In the genomic region with DNA sequence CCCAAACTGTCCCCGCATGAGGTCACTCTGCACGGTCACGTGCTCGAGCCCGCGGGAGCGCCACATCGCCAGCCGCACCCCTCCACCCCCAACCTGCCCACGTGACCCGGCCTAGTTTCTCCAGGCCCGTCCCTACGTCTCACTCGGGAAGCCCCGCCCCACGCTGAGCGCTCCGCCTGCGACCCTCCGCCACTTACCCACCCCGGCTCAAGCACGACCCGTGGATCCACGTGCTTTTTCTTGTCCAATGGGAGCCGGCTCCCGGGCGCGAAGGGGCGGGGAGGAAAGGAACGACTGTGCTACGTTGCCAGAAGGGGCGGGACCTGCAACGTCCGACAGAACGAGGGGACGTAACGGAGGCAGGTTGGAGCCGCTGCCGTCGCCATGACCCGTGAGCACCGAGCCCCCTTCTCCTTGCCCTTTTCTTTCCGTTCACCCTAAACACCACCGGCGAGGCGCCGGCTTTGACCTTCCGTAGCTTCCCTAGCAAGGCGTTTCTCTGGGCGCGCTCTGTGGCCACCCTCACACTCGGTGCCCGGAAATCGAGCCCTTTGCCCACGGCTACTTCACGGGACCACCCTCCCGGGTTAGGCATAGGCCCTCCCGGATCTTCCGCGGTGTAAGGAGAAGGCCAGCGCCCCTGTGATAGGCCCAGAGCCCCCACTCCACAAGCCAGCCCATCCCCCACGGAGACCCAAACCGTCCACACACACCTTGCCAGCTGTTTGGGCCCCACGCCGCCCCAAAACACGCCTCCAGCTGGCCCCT, we compare ENCODE assay signal across 1 cellular context.
TF ChIP-seq lines count a peak whose summit lies in the region.

A gene (plus strand): TSS at position 328 of the 768 bp plus-strand sequence. CDS start 57 bp downstream, at position 385.

TF ChIP-seq in HepG2, 621 proteins besides CTCF, POLR2A, EP300 and RAD21 (continued from another document and continues in another):
- TF ChIP-seq, protein P1, sequence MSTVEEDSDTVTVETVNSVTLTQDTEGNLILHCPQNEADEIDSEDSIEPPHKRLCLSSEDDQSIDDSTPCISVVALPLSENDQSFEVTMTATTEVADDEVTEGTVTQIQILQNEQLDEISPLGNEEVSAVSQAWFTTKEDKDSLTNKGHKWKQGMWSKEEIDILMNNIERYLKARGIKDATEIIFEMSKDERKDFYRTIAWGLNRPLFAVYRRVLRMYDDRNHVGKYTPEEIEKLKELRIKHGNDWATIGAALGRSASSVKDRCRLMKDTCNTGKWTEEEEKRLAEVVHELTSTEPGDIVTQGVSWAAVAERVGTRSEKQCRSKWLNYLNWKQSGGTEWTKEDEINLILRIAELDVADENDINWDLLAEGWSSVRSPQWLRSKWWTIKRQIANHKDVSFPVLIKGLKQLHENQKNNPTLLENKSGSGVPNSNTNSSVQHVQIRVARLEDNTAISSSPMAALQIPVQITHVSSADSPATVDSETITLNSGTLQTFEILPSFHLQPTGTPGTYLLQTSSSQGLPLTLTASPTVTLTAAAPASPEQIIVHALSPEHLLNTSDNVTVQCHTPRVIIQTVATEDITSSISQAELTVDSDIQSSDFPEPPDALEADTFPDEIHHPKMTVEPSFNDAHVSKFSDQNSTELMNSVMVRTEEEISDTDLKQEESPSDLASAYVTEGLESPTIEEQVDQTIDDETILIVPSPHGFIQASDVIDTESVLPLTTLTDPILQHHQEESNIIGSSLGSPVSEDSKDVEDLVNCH (CRISPR knock-in tag; IDR thresholded peaks at IDR 0.05): no peak
- TF ChIP-seq SNAPC2 (CRISPR knock-in tag; IDR thresholded peaks at IDR 0.05): 0 out of 2 replicates have a peak, but pooled peaks have one; percentile 66
- 0 out of 2 replicates have a peak, but pooled peaks have one; percentile 7 for TF ChIP-seq IRF2 (CRISPR knock-in tag; IDR thresholded peaks at IDR 0.05)
- peak; percentile 72 for TF ChIP-seq CREM (IDR thresholded peaks at IDR 0.05)
- TF ChIP-seq CREM (CRISPR knock-in tag; IDR thresholded peaks at IDR 0.05): no peak
- TF ChIP-seq, protein P2, sequence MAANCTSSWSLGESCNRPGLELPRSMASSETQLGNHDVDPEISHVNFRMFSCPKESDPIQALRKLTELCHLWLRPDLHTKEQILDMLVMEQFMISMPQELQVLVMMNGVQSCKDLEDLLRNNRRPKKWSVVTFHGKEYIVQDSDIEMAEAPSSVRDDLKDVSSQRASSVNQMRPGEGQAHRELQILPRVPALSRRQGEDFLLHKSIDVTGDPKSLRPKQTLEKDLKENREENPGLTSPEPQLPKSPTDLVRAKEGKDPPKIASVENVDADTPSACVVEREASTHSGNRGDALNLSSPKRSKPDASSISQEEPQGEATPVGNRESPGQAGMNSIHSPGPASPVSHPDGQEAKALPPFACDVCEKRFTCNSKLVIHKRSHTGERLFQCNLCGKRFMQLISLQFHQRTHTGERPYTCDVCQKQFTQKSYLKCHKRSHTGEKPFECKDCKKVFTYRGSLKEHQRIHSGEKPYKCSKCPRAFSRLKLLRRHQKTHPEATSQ (CRISPR knock-in tag; IDR thresholded peaks at IDR 0.05; ENCODE audit: borderline replicate concordance): no peak
- TF ChIP-seq EEA1 (CRISPR knock-in tag; IDR thresholded peaks at IDR 0.05; ENCODE audit: borderline replicate concordance): no peak
- peak; percentile 27; the same call in 1 of the 2 replicates for TF ChIP-seq RFX5 (IDR thresholded peaks at IDR 0.05; ENCODE audit: low read depth, low read length)
- TF ChIP-seq RAD51 (IDR thresholded peaks at IDR 0.05; ENCODE audit: borderline replicate concordance): peak; percentile 98
- no peak for TF ChIP-seq AKAP8 (CRISPR knock-in tag; IDR thresholded peaks at IDR 0.05)
- TF ChIP-seq KDM1A (CRISPR knock-in tag; IDR thresholded peaks at IDR 0.05): no peak
- peak; percentile 92 for TF ChIP-seq HNRNPLL (IDR thresholded peaks at IDR 0.05; ENCODE audit: low read depth, low read length, poor library complexity, severe bottlenecking)
- TF ChIP-seq ZSCAN20 (CRISPR knock-in tag; IDR thresholded peaks at IDR 0.05; ENCODE audit: borderline replicate concordance): no peak
- no peak; the same call in 1 of the 2 replicates for TF ChIP-seq FOXO1 (CRISPR knock-in tag; IDR thresholded peaks at IDR 0.05)
- TF ChIP-seq WIZ (CRISPR knock-in tag; IDR thresholded peaks at IDR 0.05): no peak
- no peak for TF ChIP-seq HNF4G (IDR thresholded peaks at IDR 0.05; ENCODE audit: borderline replicate concordance, low read depth, low read length)
- TF ChIP-seq HNF4G (CRISPR knock-in tag; IDR thresholded peaks at IDR 0.05; ENCODE audit: borderline replicate concordance, low read depth): 0 out of 2 replicates have a peak, but pooled peaks have one; percentile 57
- TF ChIP-seq TAF1 (CRISPR knock-in tag; IDR thresholded peaks at IDR 0.05): peak; percentile 94
- TF ChIP-seq NFYB (CRISPR knock-in tag; IDR thresholded peaks at IDR 0.05): peak; percentile 82
- no peak for TF ChIP-seq NCOA5 (CRISPR knock-in tag; IDR thresholded peaks at IDR 0.05)
- 0 out of 2 replicates have a peak, but pooled peaks have one; percentile 11 for TF ChIP-seq ESRRA (CRISPR knock-in tag; IDR thresholded peaks at IDR 0.05; ENCODE audit: low read depth)
- no peak for TF ChIP-seq NFRKB (IDR thresholded peaks at IDR 0.05)
- peak; percentile 53; the same call in 1 of the 2 replicates for TF ChIP-seq ZSCAN21 (CRISPR knock-in tag; IDR thresholded peaks at IDR 0.05; ENCODE audit: borderline replicate concordance)
- no peak for TF ChIP-seq ZNF790 (CRISPR knock-in tag; IDR thresholded peaks at IDR 0.05; ENCODE audit: borderline replicate concordance)
- TF ChIP-seq, protein P3, sequence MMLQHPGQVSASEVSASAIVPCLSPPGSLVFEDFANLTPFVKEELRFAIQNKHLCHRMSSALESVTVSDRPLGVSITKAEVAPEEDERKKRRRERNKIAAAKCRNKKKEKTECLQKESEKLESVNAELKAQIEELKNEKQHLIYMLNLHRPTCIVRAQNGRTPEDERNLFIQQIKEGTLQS (CRISPR knock-in tag; IDR thresholded peaks at IDR 0.05): no peak
- TF ChIP-seq, protein P4, sequence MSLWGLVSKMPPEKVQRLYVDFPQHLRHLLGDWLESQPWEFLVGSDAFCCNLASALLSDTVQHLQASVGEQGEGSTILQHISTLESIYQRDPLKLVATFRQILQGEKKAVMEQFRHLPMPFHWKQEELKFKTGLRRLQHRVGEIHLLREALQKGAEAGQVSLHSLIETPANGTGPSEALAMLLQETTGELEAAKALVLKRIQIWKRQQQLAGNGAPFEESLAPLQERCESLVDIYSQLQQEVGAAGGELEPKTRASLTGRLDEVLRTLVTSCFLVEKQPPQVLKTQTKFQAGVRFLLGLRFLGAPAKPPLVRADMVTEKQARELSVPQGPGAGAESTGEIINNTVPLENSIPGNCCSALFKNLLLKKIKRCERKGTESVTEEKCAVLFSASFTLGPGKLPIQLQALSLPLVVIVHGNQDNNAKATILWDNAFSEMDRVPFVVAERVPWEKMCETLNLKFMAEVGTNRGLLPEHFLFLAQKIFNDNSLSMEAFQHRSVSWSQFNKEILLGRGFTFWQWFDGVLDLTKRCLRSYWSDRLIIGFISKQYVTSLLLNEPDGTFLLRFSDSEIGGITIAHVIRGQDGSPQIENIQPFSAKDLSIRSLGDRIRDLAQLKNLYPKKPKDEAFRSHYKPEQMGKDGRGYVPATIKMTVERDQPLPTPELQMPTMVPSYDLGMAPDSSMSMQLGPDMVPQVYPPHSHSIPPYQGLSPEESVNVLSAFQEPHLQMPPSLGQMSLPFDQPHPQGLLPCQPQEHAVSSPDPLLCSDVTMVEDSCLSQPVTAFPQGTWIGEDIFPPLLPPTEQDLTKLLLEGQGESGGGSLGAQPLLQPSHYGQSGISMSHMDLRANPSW (CRISPR knock-in tag; IDR thresholded peaks at IDR 0.05; ENCODE audit: borderline replicate concordance): peak; percentile 88; the same call in 1 of the 2 replicates
- no peak for TF ChIP-seq MTA3 (CRISPR knock-in tag; IDR thresholded peaks at IDR 0.05)
- no peak for TF ChIP-seq ZNF75D (CRISPR knock-in tag; IDR thresholded peaks at IDR 0.05; ENCODE audit: borderline replicate concordance)
- peak; percentile 52; the same call in 1 of the 2 replicates for TF ChIP-seq KLF11 (CRISPR knock-in tag; IDR thresholded peaks at IDR 0.05)
- TF ChIP-seq ZNF567 (CRISPR knock-in tag; IDR thresholded peaks at IDR 0.05; ENCODE audit: borderline replicate concordance): peak; percentile 67; the same call in 1 of the 2 replicates
- TF ChIP-seq, protein P5, sequence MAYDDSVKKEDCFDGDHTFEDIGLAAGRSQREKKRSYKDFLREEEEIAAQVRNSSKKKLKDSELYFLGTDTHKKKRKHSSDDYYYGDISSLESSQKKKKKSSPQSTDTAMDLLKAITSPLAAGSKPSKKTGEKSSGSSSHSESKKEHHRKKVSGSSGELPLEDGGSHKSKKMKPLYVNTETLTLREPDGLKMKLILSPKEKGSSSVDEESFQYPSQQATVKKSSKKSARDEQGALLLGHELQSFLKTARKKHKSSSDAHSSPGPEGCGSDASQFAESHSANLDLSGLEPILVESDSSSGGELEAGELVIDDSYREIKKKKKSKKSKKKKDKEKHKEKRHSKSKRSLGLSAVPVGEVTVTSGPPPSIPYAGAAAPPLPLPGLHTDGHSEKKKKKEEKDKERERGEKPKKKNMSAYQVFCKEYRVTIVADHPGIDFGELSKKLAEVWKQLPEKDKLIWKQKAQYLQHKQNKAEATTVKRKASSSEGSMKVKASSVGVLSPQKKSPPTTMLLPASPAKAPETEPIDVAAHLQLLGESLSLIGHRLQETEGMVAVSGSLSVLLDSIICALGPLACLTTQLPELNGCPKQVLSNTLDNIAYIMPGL (CRISPR knock-in tag; IDR thresholded peaks at IDR 0.05; ENCODE audit: borderline replicate concordance in 1 of 2, low read depth in 1 of 2): peak; percentile 69 to 72
- TF ChIP-seq SMAD9 (CRISPR knock-in tag; IDR thresholded peaks at IDR 0.05): no peak
- TF ChIP-seq, protein P6, sequence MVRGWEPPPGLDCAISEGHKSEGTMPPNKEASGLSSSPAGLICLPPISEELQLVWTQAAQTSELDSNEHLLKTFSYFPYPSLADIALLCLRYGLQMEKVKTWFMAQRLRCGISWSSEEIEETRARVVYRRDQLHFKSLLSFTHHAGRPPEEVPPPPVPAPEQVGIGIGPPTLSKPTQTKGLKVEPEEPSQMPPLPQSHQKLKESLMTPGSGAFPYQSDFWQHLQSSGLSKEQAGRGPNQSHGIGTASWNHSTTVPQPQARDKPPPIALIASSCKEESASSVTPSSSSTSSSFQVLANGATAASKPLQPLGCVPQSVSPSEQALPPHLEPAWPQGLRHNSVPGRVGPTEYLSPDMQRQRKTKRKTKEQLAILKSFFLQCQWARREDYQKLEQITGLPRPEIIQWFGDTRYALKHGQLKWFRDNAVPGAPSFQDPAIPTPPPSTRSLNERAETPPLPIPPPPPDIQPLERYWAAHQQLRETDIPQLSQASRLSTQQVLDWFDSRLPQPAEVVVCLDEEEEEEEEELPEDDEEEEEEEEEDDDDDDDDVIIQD (CRISPR knock-in tag; IDR thresholded peaks at IDR 0.05; ENCODE audit: low read depth): peak; percentile 74
- no peak for TF ChIP-seq NFIC (IDR thresholded peaks at IDR 0.05; ENCODE audit: low read length)
- peak; percentile 78 for TF ChIP-seq ZNF605 (CRISPR knock-in tag; IDR thresholded peaks at IDR 0.05)
- TF ChIP-seq, protein P7, sequence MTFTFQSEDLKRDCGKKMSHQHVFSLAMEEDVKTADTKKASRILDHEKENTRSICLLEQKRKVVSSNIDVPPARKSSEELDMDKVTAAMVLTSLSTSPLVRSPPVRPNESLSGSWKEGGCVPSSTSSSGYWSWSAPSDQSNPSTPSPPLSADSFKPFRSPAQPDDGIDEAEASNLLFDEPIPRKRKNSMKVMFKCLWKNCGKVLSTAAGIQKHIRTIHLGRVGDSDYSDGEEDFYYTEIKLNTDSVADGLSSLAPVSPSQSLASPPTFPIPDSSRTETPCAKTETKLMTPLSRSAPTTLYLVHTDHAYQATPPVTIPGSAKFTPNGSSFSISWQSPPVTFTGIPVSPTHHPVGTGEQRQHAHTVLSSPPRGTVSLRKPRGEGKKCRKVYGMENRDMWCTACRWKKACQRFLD (CRISPR knock-in tag; IDR thresholded peaks at IDR 0.05; ENCODE audit: borderline replicate concordance): no peak
- TF ChIP-seq, protein P8, sequence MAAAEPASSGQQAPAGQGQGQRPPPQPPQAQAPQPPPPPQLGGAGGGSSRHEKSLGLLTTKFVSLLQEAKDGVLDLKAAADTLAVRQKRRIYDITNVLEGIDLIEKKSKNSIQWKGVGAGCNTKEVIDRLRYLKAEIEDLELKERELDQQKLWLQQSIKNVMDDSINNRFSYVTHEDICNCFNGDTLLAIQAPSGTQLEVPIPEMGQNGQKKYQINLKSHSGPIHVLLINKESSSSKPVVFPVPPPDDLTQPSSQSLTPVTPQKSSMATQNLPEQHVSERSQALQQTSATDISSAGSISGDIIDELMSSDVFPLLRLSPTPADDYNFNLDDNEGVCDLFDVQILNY (CRISPR knock-in tag; conservative IDR thresholded peaks at IDR 0.05): 0 out of 2 replicates have a peak, but pooled peaks have one; percentile 59
- TF ChIP-seq ARNT (IDR thresholded peaks at IDR 0.05): no peak
- no peak for TF ChIP-seq TMF1 (CRISPR knock-in tag; IDR thresholded peaks at IDR 0.05; ENCODE audit: low read depth)
- TF ChIP-seq HHEX (CRISPR knock-in tag; IDR thresholded peaks at IDR 0.05): no peak
- no peak for TF ChIP-seq ZNF543 (CRISPR knock-in tag; IDR thresholded peaks at IDR 0.05)
- TF ChIP-seq, protein P9, sequence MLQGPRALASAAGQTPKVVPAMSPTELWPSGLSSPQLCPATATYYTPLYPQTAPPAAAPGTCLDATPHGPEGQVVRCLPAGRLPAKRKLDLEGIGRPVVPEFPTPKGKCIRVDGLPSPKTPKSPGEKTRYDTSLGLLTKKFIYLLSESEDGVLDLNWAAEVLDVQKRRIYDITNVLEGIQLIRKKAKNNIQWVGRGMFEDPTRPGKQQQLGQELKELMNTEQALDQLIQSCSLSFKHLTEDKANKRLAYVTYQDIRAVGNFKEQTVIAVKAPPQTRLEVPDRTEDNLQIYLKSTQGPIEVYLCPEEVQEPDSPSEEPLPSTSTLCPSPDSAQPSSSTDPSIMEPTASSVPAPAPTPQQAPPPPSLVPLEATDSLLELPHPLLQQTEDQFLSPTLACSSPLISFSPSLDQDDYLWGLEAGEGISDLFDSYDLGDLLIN (CRISPR knock-in tag; IDR thresholded peaks at IDR 0.05; ENCODE audit: borderline replicate concordance): peak; percentile 35; the same call in 1 of the 2 replicates
- TF ChIP-seq ZNF839 (CRISPR knock-in tag; IDR thresholded peaks at IDR 0.05; ENCODE audit: borderline replicate concordance): 0 out of 2 replicates have a peak, but pooled peaks have one; percentile 77
- peak; percentile 44; the same call in 1 of the 2 replicates for TF ChIP-seq CENPT (CRISPR knock-in tag; IDR thresholded peaks at IDR 0.05; ENCODE audit: low read depth)
- TF ChIP-seq, protein P10, sequence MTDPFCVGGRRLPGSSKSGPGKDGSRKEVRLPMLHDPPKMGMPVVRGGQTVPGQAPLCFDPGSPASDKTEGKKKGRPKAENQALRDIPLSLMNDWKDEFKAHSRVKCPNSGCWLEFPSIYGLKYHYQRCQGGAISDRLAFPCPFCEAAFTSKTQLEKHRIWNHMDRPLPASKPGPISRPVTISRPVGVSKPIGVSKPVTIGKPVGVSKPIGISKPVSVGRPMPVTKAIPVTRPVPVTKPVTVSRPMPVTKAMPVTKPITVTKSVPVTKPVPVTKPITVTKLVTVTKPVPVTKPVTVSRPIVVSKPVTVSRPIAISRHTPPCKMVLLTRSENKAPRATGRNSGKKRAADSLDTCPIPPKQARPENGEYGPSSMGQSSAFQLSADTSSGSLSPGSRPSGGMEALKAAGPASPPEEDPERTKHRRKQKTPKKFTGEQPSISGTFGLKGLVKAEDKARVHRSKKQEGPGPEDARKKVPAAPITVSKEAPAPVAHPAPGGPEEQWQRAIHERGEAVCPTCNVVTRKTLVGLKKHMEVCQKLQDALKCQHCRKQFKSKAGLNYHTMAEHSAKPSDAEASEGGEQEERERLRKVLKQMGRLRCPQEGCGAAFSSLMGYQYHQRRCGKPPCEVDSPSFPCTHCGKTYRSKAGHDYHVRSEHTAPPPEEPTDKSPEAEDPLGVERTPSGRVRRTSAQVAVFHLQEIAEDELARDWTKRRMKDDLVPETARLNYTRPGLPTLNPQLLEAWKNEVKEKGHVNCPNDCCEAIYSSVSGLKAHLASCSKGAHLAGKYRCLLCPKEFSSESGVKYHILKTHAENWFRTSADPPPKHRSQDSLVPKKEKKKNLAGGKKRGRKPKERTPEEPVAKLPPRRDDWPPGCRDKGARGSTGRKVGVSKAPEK (CRISPR knock-in tag; IDR thresholded peaks at IDR 0.05; ENCODE audit: borderline replicate concordance): no peak
